In genomic region chr11:47948137-47948536, GRCh38 we compare ENCODE assay signal across 1 cellular context.
A peak's percentile ranks its signal among the peaks of the same experiment; 100 is the strongest.
TF ChIP-seq lines count a peak whose summit lies in the region.

No MANE protein-coding gene starts in this region.

TF ChIP-seq in K562, 482 proteins besides CTCF, POLR2A, EP300 and RAD21 (continued from another document and continues in another):
- peak in 1 of 2 experiments; percentile 70 for TF ChIP-seq AFF1 (IDR thresholded peaks at IDR 0.05; ENCODE audit: low read depth in 1 of 2, partially characterized antibody in 2 of 2)
- no peak for TF ChIP-seq KDM2B (CRISPR knock-in tag; IDR thresholded peaks at IDR 0.05)
- TF ChIP-seq ZNF695 (CRISPR knock-in tag; IDR thresholded peaks at IDR 0.05) = no peak
- no peak for TF ChIP-seq TAF9B (IDR thresholded peaks at IDR 0.05; ENCODE audit: partially characterized antibody)
- TF ChIP-seq FOXO4 (CRISPR knock-in tag; IDR thresholded peaks at IDR 0.05) = no peak
- TF ChIP-seq MYC (IDR thresholded peaks at IDR 0.05; ENCODE audit: low read depth, low read length) = 0 out of 2 replicates have a peak, but pooled peaks have one; percentile 30
- no peak for TF ChIP-seq MYC (CRISPR knock-in tag; IDR thresholded peaks at IDR 0.05; ENCODE audit: borderline replicate concordance, low read depth)
- TF ChIP-seq ETV5 (CRISPR knock-in tag; IDR thresholded peaks at IDR 0.05; ENCODE audit: low read depth) = no peak
- no peak for TF ChIP-seq TSC22D4 (tag; IDR thresholded peaks at IDR 0.05)
- TF ChIP-seq THRAP3 (IDR thresholded peaks at IDR 0.05; ENCODE audit: borderline replicate concordance) = no peak
- no peak for TF ChIP-seq SETDB1 (IDR thresholded peaks at IDR 0.05; ENCODE audit: low read length)
- TF ChIP-seq ZBTB26 (CRISPR knock-in tag; IDR thresholded peaks at IDR 0.05) = no peak
- TF ChIP-seq ZNF696 (CRISPR knock-in tag; conservative IDR thresholded peaks at IDR 0.05) = no peak
- peak; percentile 16 for TF ChIP-seq PRDM10 (IDR thresholded peaks at IDR 0.05; ENCODE audit: partially characterized antibody)
- TF ChIP-seq MEF2D (tag; conservative IDR thresholded peaks at IDR 0.05; ENCODE audit: low read depth) = no peak
- TF ChIP-seq CREB3L1 (IDR thresholded peaks at IDR 0.05; ENCODE audit: borderline replicate concordance, low read depth) = no peak
- TF ChIP-seq BRD4 (IDR thresholded peaks at IDR 0.05) = no peak
- no peak for TF ChIP-seq NFYB (IDR thresholded peaks at IDR 0.05; ENCODE audit: extremely low read depth, insufficient read length)
- TF ChIP-seq HINFP (tag; conservative IDR thresholded peaks at IDR 0.05; ENCODE audit: low read depth) = no peak
- no peak for TF ChIP-seq TCF7L2 (IDR thresholded peaks at IDR 0.05; ENCODE audit: low read depth, low read length)
- no peak for TF ChIP-seq PBX2 (CRISPR knock-in tag; IDR thresholded peaks at IDR 0.05; ENCODE audit: low read depth)
- TF ChIP-seq PBX2 (tag; conservative IDR thresholded peaks at IDR 0.05; ENCODE audit: low read depth) = no peak
- TF ChIP-seq ATF2 (CRISPR knock-in tag; IDR thresholded peaks at IDR 0.05) = no peak
- no peak for TF ChIP-seq ZNF75A (CRISPR knock-in tag; IDR thresholded peaks at IDR 0.05)
- TF ChIP-seq ZNF174 (CRISPR knock-in tag; IDR thresholded peaks at IDR 0.05) = no peak
- TF ChIP-seq ZNF766 (CRISPR knock-in tag; conservative IDR thresholded peaks at IDR 0.05) = no peak
- TF ChIP-seq SRF (CRISPR knock-in tag; IDR thresholded peaks at IDR 0.05) = no peak
- TF ChIP-seq BCL6 (CRISPR knock-in tag; IDR thresholded peaks at IDR 0.05) = no peak
- TF ChIP-seq CBX8 (IDR thresholded peaks at IDR 0.05; ENCODE audit: borderline replicate concordance, extremely low read depth, low read depth, low read length, poor library complexity, severe bottlenecking) = no peak
- no peak for TF ChIP-seq U2AF2 (optimal IDR thresholded peaks at IDR 0.05; ENCODE audit: low read depth, low read length)
- no peak for TF ChIP-seq SIN3B (IDR thresholded peaks at IDR 0.05; ENCODE audit: low read depth)
- no peak for TF ChIP-seq ZFP91 (CRISPR knock-in tag; IDR thresholded peaks at IDR 0.05)
- TF ChIP-seq ZBTB12 (CRISPR knock-in tag; IDR thresholded peaks at IDR 0.05) = no peak
- no peak for TF ChIP-seq HMG20B (CRISPR knock-in tag; IDR thresholded peaks at IDR 0.05)
- TF ChIP-seq KLF6 (CRISPR knock-in tag; IDR thresholded peaks at IDR 0.05; ENCODE audit: borderline replicate concordance) = no peak
- 0 out of 4 replicates have a peak, but pooled peaks of 1 of the 2 experiments have one; percentile 53 for TF ChIP-seq TBL1XR1 (IDR thresholded peaks at IDR 0.05; ENCODE audit: low read length in 2 of 2)
- no peak for TF ChIP-seq SRSF7 (optimal IDR thresholded peaks at IDR 0.05; ENCODE audit: low read depth, low read length)
- no peak for TF ChIP-seq PML (IDR thresholded peaks at IDR 0.05; ENCODE audit: low read length)
- TF ChIP-seq CEBPB (tag; IDR thresholded peaks at IDR 0.05) = no peak
- peak; percentile 48; the same call in 1 of the 2 replicates for TF ChIP-seq TEAD4 (IDR thresholded peaks at IDR 0.05; ENCODE audit: low read length)
- no peak for TF ChIP-seq TEAD4 (CRISPR knock-in tag; IDR thresholded peaks at IDR 0.05; ENCODE audit: borderline replicate concordance)
- no peak for TF ChIP-seq SPI1 (IDR thresholded peaks at IDR 0.05; ENCODE audit: borderline replicate concordance, low read depth, low read length)
- no peak for TF ChIP-seq NCOA2 (IDR thresholded peaks at IDR 0.05; ENCODE audit: partially characterized antibody in 2 of 2)
- no peak for TF ChIP-seq ZNF324 (CRISPR knock-in tag; IDR thresholded peaks at IDR 0.05)
